In genomic region chr13:41384749-41385503, GRCh38 we compare ENCODE assay signal across 10 cellular contexts.
DNase-seq lines count a peak whose midpoint lies in the region; ATAC-seq, FAIRE-seq and TF ChIP-seq lines count a peak whose summit lies in the region.
"Had no signal": no experiment of that assay in that cellular context is flagged by ENCODE, and none has a peak within 500 bp of the region (broad histone marks: within the 10 kb centered on the region; RNA-seq: fewer than 3 reads in every experiment).

No MANE protein-coding gene starts in this region.

- H3K4me3 ChIP-seq in MG63 = no peak overlapping the region

- peak; percentile 40 for DNase-seq in AG08395 (ENCODE audit: low spot score)
- no peak for DNase-seq in GM18507 (ENCODE audit: extremely low spot score, insufficient read length, low read depth)
- DNase-seq in iPS-NIHi11 (ENCODE audit: low spot score) = peak; percentile 31
- DNase-seq in MG63 = no peak
- no peak for DNase-seq in NCI-H774 (lab: John Stamatoyannopoulos, UW)
- DNase-seq: immature natural killer cell, NCI-H1436 treated with DMSO at 0.1 percent for 48 hours had no signal

- TF ChIP-seq CTCF in VCaP (conservative IDR thresholded peaks at IDR 0.05) = peak; percentile 74

- no peaks in the 10 kb centered on the region for H3K36me3 ChIP-seq in MG63

- ATAC-seq in HG03039 (IDR thresholded peaks at IDR 0.05; ENCODE audit: unreplicated experiment) (no peak), GM19035 (IDR thresholded peaks at IDR 0.05; ENCODE audit: unreplicated experiment) (no peak)

- peak; percentile 69 for FAIRE-seq in GM18507 (lab: Jason Lieb, UNC)

- no peaks in the 10 kb centered on the region for H3K9me3 ChIP-seq in MG63

- no peaks in the 10 kb centered on the region for H3K27me3 ChIP-seq in MG63

- H3K27ac ChIP-seq in VCaP = no peak overlapping the region

Comparison
In these comparisons a context has a peak if more than half of its experiments do, and no peak if none do; other contexts are left out.
1. DNase-seq: peak in AG08395 (single experiment) and iPS-NIHi11 (single experiment); none in GM18507 (single experiment), MG63 (single experiment) and NCI-H774 (single experiment).